Comparison of ENCODE assay signal across 1 cellular context in genomic region chr2:120346667-120347358, GRCh38.
TF ChIP-seq lines count a peak whose summit lies in the region.

No MANE protein-coding gene starts in this region.

TF ChIP-seq in HepG2, 621 proteins besides CTCF, POLR2A, EP300 and RAD21 (continued from another document):
- TF ChIP-seq ZNF704 (CRISPR knock-in tag; IDR thresholded peaks at IDR 0.05; ENCODE audit: borderline replicate concordance) (no peak), MTF2 (CRISPR knock-in tag; IDR thresholded peaks at IDR 0.05; ENCODE audit: borderline replicate concordance) (peak; percentile 86; the same call in 1 of the 2 replicates), FOXA1 (IDR thresholded peaks at IDR 0.05) (no peak), FOXA1 (CRISPR knock-in tag; IDR thresholded peaks at IDR 0.05) (0 out of 2 replicates have a peak, but pooled peaks have one; percentile 14), EZH2 (conservative IDR thresholded peaks at IDR 0.05; ENCODE audit: low read depth, low read length) (peak; percentile 77; the same call in 1 of the 2 replicates), UBTF (CRISPR knock-in tag; IDR thresholded peaks at IDR 0.05) (0 out of 2 replicates have a peak, but pooled peaks have one; percentile 8), ZNF883 (CRISPR knock-in tag; IDR thresholded peaks at IDR 0.05; ENCODE audit: not compliant biosample characterization) (no peak), HNRNPLL (IDR thresholded peaks at IDR 0.05; ENCODE audit: low read depth, low read length, poor library complexity, severe bottlenecking) (peak; percentile 10), MAZ (IDR thresholded peaks at IDR 0.05; ENCODE audit: borderline replicate concordance, low read depth, low read length) (no peak), MAZ (CRISPR knock-in tag; IDR thresholded peaks at IDR 0.05; ENCODE audit: low read depth) (0 out of 2 replicates have a peak, but pooled peaks have one; percentile 36)
- TF ChIP-seq, protein P1, sequence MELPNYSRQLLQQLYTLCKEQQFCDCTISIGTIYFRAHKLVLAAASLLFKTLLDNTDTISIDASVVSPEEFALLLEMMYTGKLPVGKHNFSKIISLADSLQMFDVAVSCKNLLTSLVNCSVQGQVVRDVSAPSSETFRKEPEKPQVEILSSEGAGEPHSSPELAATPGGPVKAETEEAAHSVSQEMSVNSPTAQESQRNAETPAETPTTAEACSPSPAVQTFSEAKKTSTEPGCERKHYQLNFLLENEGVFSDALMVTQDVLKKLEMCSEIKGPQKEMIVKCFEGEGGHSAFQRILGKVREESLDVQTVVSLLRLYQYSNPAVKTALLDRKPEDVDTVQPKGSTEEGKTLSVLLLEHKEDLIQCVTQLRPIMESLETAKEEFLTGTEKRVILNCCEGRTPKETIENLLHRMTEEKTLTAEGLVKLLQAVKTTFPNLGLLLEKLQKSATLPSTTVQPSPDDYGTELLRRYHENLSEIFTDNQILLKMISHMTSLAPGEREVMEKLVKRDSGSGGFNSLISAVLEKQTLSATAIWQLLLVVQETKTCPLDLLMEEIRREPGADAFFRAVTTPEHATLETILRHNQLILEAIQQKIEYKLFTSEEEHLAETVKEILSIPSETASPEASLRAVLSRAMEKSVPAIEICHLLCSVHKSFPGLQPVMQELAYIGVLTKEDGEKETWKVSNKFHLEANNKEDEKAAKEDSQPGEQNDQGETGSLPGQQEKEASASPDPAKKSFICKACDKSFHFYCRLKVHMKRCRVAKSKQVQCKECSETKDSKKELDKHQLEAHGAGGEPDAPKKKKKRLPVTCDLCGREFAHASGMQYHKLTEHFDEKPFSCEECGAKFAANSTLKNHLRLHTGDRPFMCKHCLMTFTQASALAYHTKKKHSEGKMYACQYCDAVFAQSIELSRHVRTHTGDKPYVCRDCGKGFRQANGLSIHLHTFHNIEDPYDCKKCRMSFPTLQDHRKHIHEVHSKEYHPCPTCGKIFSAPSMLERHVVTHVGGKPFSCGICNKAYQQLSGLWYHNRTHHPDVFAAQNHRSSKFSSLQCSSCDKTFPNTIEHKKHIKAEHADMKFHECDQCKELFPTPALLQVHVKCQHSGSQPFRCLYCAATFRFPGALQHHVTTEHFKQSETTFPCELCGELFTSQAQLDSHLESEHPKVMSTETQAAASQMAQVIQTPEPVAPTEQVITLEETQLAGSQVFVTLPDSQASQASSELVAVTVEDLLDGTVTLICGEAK (IDR thresholded peaks at IDR 0.05) = no peak
- TF ChIP-seq, protein P1 (CRISPR knock-in tag; IDR thresholded peaks at IDR 0.05) = 0 out of 2 replicates have a peak, but pooled peaks have one; percentile 12
